ENCODE assay signal across 15 cellular contexts in genomic region chr7:11332865-11333228, GRCh38.
DNase-seq lines count a peak whose midpoint lies in the region; ATAC-seq lines count a peak whose summit lies in the region.
"Had no signal": no experiment of that assay in that cellular context is flagged by ENCODE, and none has a peak within 500 bp of the region (broad histone marks: within the 10 kb centered on the region; RNA-seq: fewer than 3 reads in every experiment).

No MANE protein-coding gene starts in this region.

- DNase-seq in GM19240 (ENCODE audit: insufficient read length, low spot score) = no peak
- no peak for DNase-seq in HuH-7 (ENCODE audit: low spot score)
- DNase-seq in GOT3 (lab: John Stamatoyannopoulos, UW) = no peak
- DNase-seq in iPS-NIHi11 (ENCODE audit: low spot score) = no peak
- DNase-seq: activated T-cell treated with anti-CD3 and anti-CD28 coated beads for 4 hours; foreskin keratinocyte; islet precursor cell; NCI-H146; SK-N-SH; stimulated activated CD4-positive, alpha-beta T cell treated with anti-CD3 and anti-CD28 coated beads, Interleukin-4, amount 100 ng/mL, for 1 hour had no signal

- ATAC-seq in GM18868 (IDR thresholded peaks at IDR 0.05; ENCODE audit: unreplicated experiment) = peak; percentile 40
- ATAC-seq in GM21447 (IDR thresholded peaks at IDR 0.05; ENCODE audit: unreplicated experiment) = peak; percentile 16
- peak; percentile 56 for ATAC-seq in HG02973 (IDR thresholded peaks at IDR 0.05; ENCODE audit: unreplicated experiment)
- ATAC-seq in HG03521 (IDR thresholded peaks at IDR 0.05; ENCODE audit: unreplicated experiment) = peak; percentile 31
- ATAC-seq: foreskin keratinocyte, HepG2 had no signal
